In the genomic region with DNA sequence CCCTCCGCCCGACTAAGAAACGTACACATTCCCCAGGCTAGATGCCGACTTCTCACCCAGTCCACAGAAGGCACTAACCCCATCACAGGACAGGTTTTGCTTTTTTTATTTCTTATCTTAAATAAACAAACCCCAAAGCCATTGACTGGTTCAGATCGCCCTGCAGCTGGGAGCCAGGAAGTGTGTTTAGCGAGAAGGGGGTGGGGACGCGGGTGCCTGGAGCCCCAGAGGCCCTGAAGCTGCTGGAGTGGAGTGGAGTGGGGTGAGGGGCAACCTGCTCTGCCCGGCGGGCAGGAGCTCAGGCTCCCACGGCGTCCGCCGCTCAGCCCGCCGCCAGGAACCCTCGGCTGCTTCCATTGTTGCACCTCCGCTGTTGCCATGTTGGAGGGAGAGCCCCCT, we compare ENCODE assay signal across 1 cellular context.
TF ChIP-seq lines count a peak whose summit lies in the region.

No MANE protein-coding gene starts in this region.

TF ChIP-seq in H1, 55 proteins besides CTCF, POLR2A, EP300 and RAD21:
- TF ChIP-seq ATF2 (IDR thresholded peaks at IDR 0.05; ENCODE audit: low read length) (no peak), EZH2 (IDR thresholded peaks at IDR 0.05; ENCODE audit: low read depth, low read length, severe bottlenecking) (peak; percentile 32)
